19 cellular contexts compared by ENCODE assay signal in the genomic region with DNA sequence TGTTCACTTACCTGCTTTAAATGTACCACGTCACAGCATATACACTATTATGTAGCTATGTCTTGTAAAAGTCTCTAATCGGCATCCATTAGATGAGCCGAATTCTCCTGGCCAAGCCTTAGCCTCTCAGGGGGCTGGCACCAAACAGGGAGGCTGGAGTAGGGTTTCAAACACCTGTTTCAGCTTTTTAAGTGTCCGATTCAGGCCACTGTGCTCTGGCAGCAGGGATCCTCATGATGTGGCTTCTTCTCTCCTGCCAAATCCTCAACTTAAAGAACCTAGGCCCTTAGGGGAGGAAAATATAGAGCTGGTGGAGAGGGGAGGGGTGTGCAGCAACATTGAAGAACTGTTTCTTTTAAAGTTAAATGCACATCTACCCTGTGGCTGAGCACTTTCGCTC.
DNase-seq lines count a peak whose midpoint lies in the region; ATAC-seq, FAIRE-seq and TF ChIP-seq lines count a peak whose summit lies in the region.
"Had no signal": no experiment of that assay in that cellular context is flagged by ENCODE, and none has a peak within 500 bp of the region (broad histone marks: within the 10 kb centered on the region; RNA-seq: fewer than 3 reads in every experiment).

No MANE protein-coding gene starts in this region.

- ATAC-seq in GM19452 (IDR thresholded peaks at IDR 0.05; ENCODE audit: unreplicated experiment), result no peak
- ATAC-seq: SK-N-SH treated with all-trans-retinoic acid at 6 μM for 48 hours had no signal

- no peak overlapping the region for H3K23ac ChIP-seq in trophoblast cell (ENCODE audit: low read length)

- H3K4me1 ChIP-seq in ectodermal cell (ENCODE audit: control insufficient read depth, insufficient read depth, low read length) (peaks cover 26% of the 10 kb centered on the region), trophoblast cell (ENCODE audit: control insufficient read depth in 1 of 2, insufficient read depth in 2 of 2, low read length in 2 of 2) (peaks cover 0 to 2% of the 10 kb centered on the region in 2 experiments), kidney (ENCODE audit: control insufficient read depth in 1 of 2, insufficient read depth in 1 of 2, low read depth in 1 of 2, low read length in 2 of 2) (peaks cover 3 to 6% of the 10 kb centered on the region in 2 donors)

- WGBS in ectodermal cell, 2 experiments, result 33 to 35% methylated on average over 4 of the region's 5 CpGs
- WGBS in trophoblast cell (ENCODE audit: extremely low coverage, insufficient coverage, insufficient read length), result no CpG with 5 or more reads among the region's 5 CpGs

- no peak overlapping the region for H2AK5ac ChIP-seq in trophoblast cell (ENCODE audit: low read length)

- no peaks in the 10 kb centered on the region for H3K79me1 ChIP-seq in trophoblast cell (ENCODE audit: low read length)

- no peak overlapping the region for H4K8ac ChIP-seq in trophoblast cell (ENCODE audit: low read depth, low read length)

- H3K14ac ChIP-seq in trophoblast cell (ENCODE audit: low read length), result no peak overlapping the region

- TF ChIP-seq CTCF in kidney (IDR thresholded peaks at IDR 0.05; ENCODE audit: borderline replicate concordance, extremely low read depth, insufficient read depth), result no peak

- H4K12ac ChIP-seq in trophoblast cell (ENCODE audit: low read depth, low read length), result no peak overlapping the region

- H3K9me3 ChIP-seq in ectodermal cell (ENCODE audit: control insufficient read depth, low read length) (no peaks in the 10 kb centered on the region), trophoblast cell (ENCODE audit: insufficient read depth, low read depth, low read length) (no peaks in the 10 kb centered on the region), kidney (ENCODE audit: control insufficient read depth in 1 of 2, low read length in 2 of 2) (no peaks in the 10 kb centered on the region)
- H3K9me3 ChIP-seq: MG63 had no signal

- H3K36me3 ChIP-seq in H7 (replicated peaks; ENCODE audit: control insufficient read depth, insufficient read depth, low read length) (no peaks in the 10 kb centered on the region), ectodermal cell (ENCODE audit: control insufficient read depth, insufficient read depth, low read length) (no peaks in the 10 kb centered on the region), trophoblast cell (ENCODE audit: control insufficient read depth in 1 of 2, insufficient read depth in 2 of 2, low read length in 2 of 2) (no peaks in the 10 kb centered on the region), kidney (ENCODE audit: control insufficient read depth in 1 of 2, insufficient read depth in 2 of 2, low read length in 2 of 2) (no peaks in the 10 kb centered on the region)

- no peak overlapping the region for H2BK120ac ChIP-seq in trophoblast cell (ENCODE audit: insufficient read depth, low read length, poor library complexity)

- H3K79me2 ChIP-seq in trophoblast cell (ENCODE audit: control insufficient read depth, insufficient read depth, low read length, poor library complexity), result no peaks in the 10 kb centered on the region

- H2BK12ac ChIP-seq in trophoblast cell (ENCODE audit: low read length), result no peak overlapping the region

- no peak overlapping the region for H4K91ac ChIP-seq in trophoblast cell (ENCODE audit: low read depth, low read length)

- no peak for FAIRE-seq in kidney (lab: Jason Lieb, UNC)
- FAIRE-seq: GM12892, GM19239 had no signal

- H3K4me3 ChIP-seq in H7 (ENCODE audit: insufficient read depth, low read depth, low read length), result no peak overlapping the region
- H3K4me3 ChIP-seq in ectodermal cell (ENCODE audit: insufficient read depth, low read depth, low read length), result no peak overlapping the region
- no peak overlapping the region for H3K4me3 ChIP-seq in trophoblast cell (ENCODE audit: low read depth, low read length)
- H3K4me3 ChIP-seq in kidney (ENCODE audit: low read length in 2 of 2), result no peak overlapping the region
- H3K4me3 ChIP-seq: MG63 had no signal

- intact Hi-C loops in kidney (cut with DNase I), result no loop called here

- H3K4me2 ChIP-seq in trophoblast cell (ENCODE audit: low read length), result no peak overlapping the region

- H2BK5ac ChIP-seq in trophoblast cell (ENCODE audit: low read depth, low read length, poor library complexity), result no peak overlapping the region

- H3K9ac ChIP-seq in trophoblast cell (ENCODE audit: low read length), result no peak overlapping the region
- H3K9ac ChIP-seq in kidney (ENCODE audit: low read length in 2 of 2), result no peak overlapping the region

- H3K4ac ChIP-seq in trophoblast cell (ENCODE audit: low read depth, low read length), result no peak overlapping the region

- no peak overlapping the region for H2AFZ ChIP-seq in trophoblast cell (ENCODE audit: insufficient read depth, low read length, poor library complexity)

- H3K27me3 ChIP-seq in H7 (ENCODE audit: control insufficient read depth, insufficient read depth, low read length) (no peaks in the 10 kb centered on the region), ectodermal cell (ENCODE audit: control insufficient read depth, insufficient read depth, low read length, poor library complexity, severe bottlenecking) (no peaks in the 10 kb centered on the region), trophoblast cell (ENCODE audit: insufficient read depth, low read length) (no peaks in the 10 kb centered on the region)
- H3K27me3 ChIP-seq: MG63 had no signal

- DNase-seq in NCI-H2029 treated with DMSO at 0.1 percent for 48 hours (lab: John Stamatoyannopoulos, UW), result peak; percentile 17
- no peak for DNase-seq in NCI-H2029 (lab: John Stamatoyannopoulos, UW)
- peak; percentile 34 for DNase-seq in H7
- DNase-seq in trophoblast cell, result no peak
- DNase-seq in NCI-H1092 (lab: John Stamatoyannopoulos, UW), result no peak
- no peak for DNase-seq in kidney
- DNase-seq: C1 segment of cervical spinal cord, GDM1, KBM-7, MG63, NCI-H1105 treated with DMSO at 0.1 percent for 48 hours, NCI-H187 treated with DMSO at 0.1 percent for 48 hours, NCI-H226 had no signal

- H3K18ac ChIP-seq in trophoblast cell (ENCODE audit: low read length), result peak overlapping the region; percentile 45

- H3K27ac ChIP-seq in ectodermal cell (ENCODE audit: insufficient read depth, low read depth, low read length, poor library complexity, severe bottlenecking) (peak overlapping the region; percentile 57), trophoblast cell (ENCODE audit: low read depth, low read length) (no peak overlapping the region), kidney (ENCODE audit: low read depth in 2 of 2, low read length in 2 of 2) (no peak overlapping the region)
- H3K27ac ChIP-seq: 22Rv1 had no signal

Comparison
In these comparisons a context has a peak if more than half of its experiments do, and no peak if none do; other contexts are left out.
1. DNase-seq: peak in NCI-H2029 treated with DMSO at 0.1 percent for 48 hours (single experiment) and H7 (single experiment); none in NCI-H2029 (single experiment), trophoblast cell (0 of 2), NCI-H1092 (single experiment) and kidney (single experiment).